ENCODE assay signal across 1 cellular context in genomic region chr17:1573932-1574696, GRCh38.
A peak's percentile ranks its signal among the peaks of the same experiment; 100 is the strongest.
TF ChIP-seq lines count a peak whose summit lies in the region.

No MANE protein-coding gene starts in this region.

TF ChIP-seq in H1, 55 proteins besides CTCF, POLR2A, EP300 and RAD21:
- TF ChIP-seq TEAD4 (IDR thresholded peaks at IDR 0.05; ENCODE audit: low read depth, low read length): no peak; the same call in 1 of the 2 replicates
- 0 out of 4 replicates have a peak, but pooled peaks of 1 of the 2 experiments have one; percentile 39 for TF ChIP-seq SIN3A (conservative IDR thresholded peaks at IDR 0.05 in 1 of 2, IDR thresholded peaks at IDR 0.05 in 1 of 2; ENCODE audit: low read depth in 1 of 2, low read length in 2 of 2)
- TF ChIP-seq GABPA (IDR thresholded peaks at IDR 0.05; ENCODE audit: borderline replicate concordance, insufficient read depth, low read length): 0 out of 2 replicates have a peak, but pooled peaks have one; percentile 52
- TF ChIP-seq CREB1 (IDR thresholded peaks at IDR 0.05): peak; percentile 68
- 0 out of 2 replicates have a peak, but pooled peaks have one; percentile 11 for TF ChIP-seq MAX (IDR thresholded peaks at IDR 0.05)
